9 cellular contexts compared by ENCODE assay signal in the genomic region with DNA sequence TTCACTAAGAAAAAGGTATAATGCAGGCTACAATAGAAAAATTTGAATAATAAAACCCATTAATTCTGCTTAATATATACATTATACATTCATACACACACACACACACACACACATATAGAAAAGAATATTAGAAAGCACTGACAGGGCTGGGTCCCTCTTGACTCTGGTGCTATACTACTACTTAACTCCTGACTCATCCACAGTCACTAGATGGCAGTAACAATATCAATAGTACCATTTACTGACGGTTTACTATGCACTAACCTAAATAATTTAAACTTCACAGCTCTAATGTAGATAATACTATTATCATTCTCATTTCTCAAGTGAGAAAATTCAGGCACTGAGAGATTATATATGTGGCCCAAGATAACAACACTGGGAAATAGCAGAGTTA.
DNase-seq lines count a peak whose midpoint lies in the region; ATAC-seq and TF ChIP-seq lines count a peak whose summit lies in the region.
"Had no signal": no experiment of that assay in that cellular context is flagged by ENCODE, and none has a peak within 500 bp of the region (broad histone marks: within the 10 kb centered on the region; RNA-seq: fewer than 3 reads in every experiment).

No MANE protein-coding gene starts in this region.

- H3K4me2 ChIP-seq in DND-41 (ENCODE audit: insufficient read depth, low read length) = no peak overlapping the region
- H3K4me2 ChIP-seq in GM23248 (ENCODE audit: unreplicated experiment) = no peak overlapping the region
- H3K4me2 ChIP-seq in OCI-LY3 (ENCODE audit: low read length) = no peak overlapping the region
- no peak overlapping the region for H3K4me2 ChIP-seq in hepatocyte

- H3K4me3 Mint-ChIP-seq in T-cell = no peak overlapping the region

- H3K27ac ChIP-seq in DND-41 (ENCODE audit: low read length) (no peak overlapping the region), GM23248 (no peak overlapping the region), OCI-LY3 (ENCODE audit: low read length) (no peak overlapping the region), hepatocyte (no peak overlapping the region), prostate gland (no peak overlapping the region), right cardiac atrium (ENCODE audit: low read length) (no peak overlapping the region)

- intact Hi-C loops in prostate gland (cut with DNase I) = no loop called here
- intact Hi-C loops in right cardiac atrium (cut with DNase I) = no loop called here

- POLR2A ChIA-PET in T-cell (lab: Charles Lee) = no interaction called here

- H3K9ac ChIP-seq in DND-41 (ENCODE audit: low read depth, low read length) (no peak overlapping the region), GM23248 (no peak overlapping the region), OCI-LY3 (ENCODE audit: low read length) (no peak overlapping the region)

- H3K36me3 ChIP-seq in DND-41 (ENCODE audit: insufficient read depth, low read length) (peaks cover 25% of the 10 kb centered on the region; the same call in 1 of the 2 replicates), GM23248 (ENCODE audit: low read depth) (peaks cover 5% of the 10 kb centered on the region; the same call in 1 of the 2 replicates), OCI-LY3 (replicated peaks; ENCODE audit: low read depth, low read length) (peaks cover 17% of the 10 kb centered on the region), hepatocyte (replicated peaks; ENCODE audit: insufficient read depth, low read depth) (no peaks in the 10 kb centered on the region), prostate gland (no peaks in the 10 kb centered on the region)

- H3F3A ChIP-seq in GM23248 (ENCODE audit: insufficient read depth) = no peaks in the 10 kb centered on the region

- H3K79me2 ChIP-seq in DND-41 (ENCODE audit: insufficient read depth, low read length) (0 out of 2 replicates have a peak, but pooled peaks cover 3% of the 10 kb centered on the region), GM23248 (ENCODE audit: insufficient read depth) (peaks cover 44% of the 10 kb centered on the region), OCI-LY3 (ENCODE audit: low read length) (no peaks in the 10 kb centered on the region), hepatocyte (peaks cover 4% of the 10 kb centered on the region)

- WGBS in GM23248 (ENCODE audit: low coverage in 1 of 2, low lambda C conversion rate in 2 of 2, missing lambda C conversion rate in 2 of 2), 2 experiments = 5 to 12% methylated on average over 1 of the region's 1 CpG
- 70% methylated on average over 1 of the region's 1 CpG for WGBS in hepatocyte (ENCODE audit: low lambda C conversion rate, missing lambda C conversion rate)
- 70% methylated on average over 1 of the region's 1 CpG for WGBS in prostate gland
- WGBS in right cardiac atrium = 58% methylated on average over 1 of the region's 1 CpG

- peaks cover 2 to 4% (median 3%) of the 10 kb centered on the region in 3 donors for H3K4me1 Mint-ChIP-seq in T-cell

- H3K4me1 ChIP-seq in DND-41 (ENCODE audit: insufficient read depth, low read length) (no peaks in the 10 kb centered on the region), GM23248 (ENCODE audit: insufficient read depth) (peaks cover 5% of the 10 kb centered on the region), OCI-LY3 (ENCODE audit: low read length) (peaks cover 7% of the 10 kb centered on the region; the same call in 1 of the 2 replicates), hepatocyte (ENCODE audit: insufficient read depth) (no peaks in the 10 kb centered on the region), prostate gland (replicated peaks) (no peaks in the 10 kb centered on the region), right cardiac atrium (ENCODE audit: control insufficient read depth, insufficient read depth, low read length) (no peaks in the 10 kb centered on the region)

- CTCF ChIA-PET in T-cell (lab: Charles Lee) = no interaction called here

- no peaks in the 10 kb centered on the region for H3K27me3 ChIP-seq in DND-41 (ENCODE audit: insufficient read depth, low read length, poor library complexity)
- no peaks in the 10 kb centered on the region for H3K27me3 ChIP-seq in GM23248 (replicated peaks; ENCODE audit: insufficient read depth)
- H3K27me3 ChIP-seq in OCI-LY3 (ENCODE audit: low read depth, low read length) = no peaks in the 10 kb centered on the region
- H3K27me3 ChIP-seq in hepatocyte = no peaks in the 10 kb centered on the region
- H3K27me3 ChIP-seq in prostate gland (replicated peaks; ENCODE audit: insufficient read depth) = no peaks in the 10 kb centered on the region
- no peaks in the 10 kb centered on the region for H3K27me3 ChIP-seq in right cardiac atrium (ENCODE audit: control insufficient read depth, insufficient read depth)

- no peaks in the 10 kb centered on the region for H3K9me2 ChIP-seq in GM23248 (ENCODE audit: insufficient read depth)
- no peaks in the 10 kb centered on the region for H3K9me2 ChIP-seq in hepatocyte (replicated peaks; ENCODE audit: insufficient read depth)

- H3K4me3 ChIP-seq in DND-41 (ENCODE audit: low read depth in 1 of 2, low read length in 2 of 2) (no peak overlapping the region), GM23248 (no peak overlapping the region), OCI-LY3 (ENCODE audit: low read length) (no peak overlapping the region), hepatocyte (no peak overlapping the region), prostate gland (no peak overlapping the region), right cardiac atrium (ENCODE audit: low read length) (no peak overlapping the region)

- TF ChIP-seq CTCF in DND-41 (IDR thresholded peaks at IDR 0.05; ENCODE audit: borderline replicate concordance, extremely low read depth, low read length, poor library complexity, severe bottlenecking) (peak; percentile 37), OCI-LY3 (IDR thresholded peaks at IDR 0.05; ENCODE audit: low read depth, low read length) (peak; percentile 65), hepatocyte (IDR thresholded peaks at IDR 0.05; ENCODE audit: poor library complexity) (peak; percentile 22), prostate gland (IDR thresholded peaks at IDR 0.05) (no peak)

- H3K36me3 Mint-ChIP-seq in T-cell = peaks cover 47% of the 10 kb centered on the region

- H2AFZ ChIP-seq in DND-41 (ENCODE audit: low read depth, low read length) (no peak overlapping the region), GM23248 (no peak overlapping the region), OCI-LY3 (ENCODE audit: low read depth, low read length) (no peak overlapping the region), hepatocyte (no peak overlapping the region)

- peaks cover 3 to 17% (median 3%) of the 10 kb centered on the region in 3 donors for H3K9me3 Mint-ChIP-seq in T-cell

- no peak overlapping the region for H3K27ac Mint-ChIP-seq in T-cell

- no peaks in the 10 kb centered on the region for H3K27me3 Mint-ChIP-seq in T-cell

- DNase-seq in DND-41 = no peak
- peak; percentile 51 for DNase-seq in GM23248
- no peak for DNase-seq in hepatocyte (ENCODE audit: low spot score)
- no peak for DNase-seq in prostate gland (ENCODE audit: low spot score)
- DNase-seq in right cardiac atrium = no peak
- no peak for DNase-seq in T-cell
- DNase-seq in activated CD4-positive, alpha-beta T cell treated with anti-CD3 and anti-CD28 coated beads, Interleukin-2, amount 50 U/mL, for 48 hours = no peak
- DNase-seq: activated effector memory CD4-positive, alpha-beta T cell treated with anti-CD3 and anti-CD28 coated beads, Interleukin-2, amount 50 U/mL, for 16 hours had no signal

- TF ChIP-seq POLR2A in prostate gland (IDR thresholded peaks at IDR 0.05) = no peak

- H4K20me1 ChIP-seq in DND-41 (ENCODE audit: insufficient read depth, low read length) (no peaks in the 10 kb centered on the region), GM23248 (ENCODE audit: insufficient read depth) (no peaks in the 10 kb centered on the region; the same call in 1 of the 2 replicates), OCI-LY3 (ENCODE audit: insufficient read depth, low read length) (no peaks in the 10 kb centered on the region), hepatocyte (ENCODE audit: insufficient read depth, poor library complexity, severe bottlenecking) (no peaks in the 10 kb centered on the region)

- ATAC-seq in DND-41 (ENCODE audit: insufficient read depth, low read depth) (no peak), right cardiac atrium (no peak), T-cell (replicated peaks in 1 of 4) (no peak)

- H3K9me3 ChIP-seq in DND-41 (ENCODE audit: insufficient read depth, low read length, severe bottlenecking) (no peaks in the 10 kb centered on the region), GM23248 (ENCODE audit: low read depth) (no peaks in the 10 kb centered on the region), OCI-LY3 (ENCODE audit: insufficient read depth, low read length) (peaks cover 11% of the 10 kb centered on the region; the same call in 1 of the 2 replicates), hepatocyte (ENCODE audit: low read depth) (peaks cover 7% of the 10 kb centered on the region), prostate gland (no peaks in the 10 kb centered on the region), right cardiac atrium (ENCODE audit: control insufficient read depth, low read length) (no peaks in the 10 kb centered on the region)

- in situ Hi-C loops in GM23248 (cut with MboI) = no loop called here

Comparison
In these comparisons a context has a peak if more than half of its experiments do, and no peak if none do; other contexts are left out.
1. CTCF ChIP-seq: peak in DND-41 (single experiment), OCI-LY3 (single experiment) and hepatocyte (single experiment); none in prostate gland (0 of 4).